Comparison of ENCODE assay signal across 1 cellular context in the genomic region with DNA sequence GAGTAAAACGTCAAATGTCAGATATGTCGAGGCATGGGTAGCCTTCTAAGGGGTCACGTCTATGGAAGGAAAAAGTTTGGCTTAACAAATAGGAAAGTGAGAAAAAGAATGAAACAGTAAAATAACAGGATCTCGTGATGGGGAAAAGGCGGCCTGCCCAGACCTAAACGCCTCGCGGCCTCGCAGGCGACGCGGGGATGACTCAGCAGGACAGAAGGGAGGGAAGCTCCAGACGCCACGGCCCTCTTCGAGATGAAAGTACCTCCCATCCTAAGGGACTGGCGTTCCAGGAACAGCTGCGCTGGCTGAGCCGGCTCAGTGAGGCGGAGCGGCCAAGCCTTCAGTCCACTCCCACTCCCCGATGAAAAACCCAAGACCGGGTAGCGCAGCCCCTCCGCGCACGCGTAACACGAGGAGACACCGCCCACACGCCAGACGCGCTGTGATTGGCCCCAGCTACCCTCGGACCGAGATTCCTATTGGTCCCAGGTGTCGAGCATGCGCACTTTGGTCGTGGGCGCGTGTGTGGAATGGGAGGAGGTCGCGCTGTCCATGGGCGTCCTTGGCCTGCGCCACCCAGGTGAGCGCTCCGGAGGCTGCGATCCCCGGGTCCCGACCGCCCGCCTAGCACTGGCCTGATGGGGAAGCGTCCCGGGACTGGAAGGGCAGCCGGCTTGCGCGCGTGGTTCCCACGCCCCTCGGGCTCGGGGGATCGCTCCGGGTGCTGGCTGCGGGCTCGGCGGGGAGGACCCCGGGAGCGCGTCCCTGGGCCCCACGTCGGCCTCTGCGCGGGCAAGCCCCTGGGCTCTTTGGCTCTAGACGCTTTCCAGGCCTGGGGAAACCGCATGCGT.
TF ChIP-seq lines count a peak whose summit lies in the region.

No MANE protein-coding gene starts in this region.

TF ChIP-seq in HepG2, 621 proteins besides CTCF, POLR2A, EP300 and RAD21 (continued from another document and continues in another):
- TF ChIP-seq, protein P1, sequence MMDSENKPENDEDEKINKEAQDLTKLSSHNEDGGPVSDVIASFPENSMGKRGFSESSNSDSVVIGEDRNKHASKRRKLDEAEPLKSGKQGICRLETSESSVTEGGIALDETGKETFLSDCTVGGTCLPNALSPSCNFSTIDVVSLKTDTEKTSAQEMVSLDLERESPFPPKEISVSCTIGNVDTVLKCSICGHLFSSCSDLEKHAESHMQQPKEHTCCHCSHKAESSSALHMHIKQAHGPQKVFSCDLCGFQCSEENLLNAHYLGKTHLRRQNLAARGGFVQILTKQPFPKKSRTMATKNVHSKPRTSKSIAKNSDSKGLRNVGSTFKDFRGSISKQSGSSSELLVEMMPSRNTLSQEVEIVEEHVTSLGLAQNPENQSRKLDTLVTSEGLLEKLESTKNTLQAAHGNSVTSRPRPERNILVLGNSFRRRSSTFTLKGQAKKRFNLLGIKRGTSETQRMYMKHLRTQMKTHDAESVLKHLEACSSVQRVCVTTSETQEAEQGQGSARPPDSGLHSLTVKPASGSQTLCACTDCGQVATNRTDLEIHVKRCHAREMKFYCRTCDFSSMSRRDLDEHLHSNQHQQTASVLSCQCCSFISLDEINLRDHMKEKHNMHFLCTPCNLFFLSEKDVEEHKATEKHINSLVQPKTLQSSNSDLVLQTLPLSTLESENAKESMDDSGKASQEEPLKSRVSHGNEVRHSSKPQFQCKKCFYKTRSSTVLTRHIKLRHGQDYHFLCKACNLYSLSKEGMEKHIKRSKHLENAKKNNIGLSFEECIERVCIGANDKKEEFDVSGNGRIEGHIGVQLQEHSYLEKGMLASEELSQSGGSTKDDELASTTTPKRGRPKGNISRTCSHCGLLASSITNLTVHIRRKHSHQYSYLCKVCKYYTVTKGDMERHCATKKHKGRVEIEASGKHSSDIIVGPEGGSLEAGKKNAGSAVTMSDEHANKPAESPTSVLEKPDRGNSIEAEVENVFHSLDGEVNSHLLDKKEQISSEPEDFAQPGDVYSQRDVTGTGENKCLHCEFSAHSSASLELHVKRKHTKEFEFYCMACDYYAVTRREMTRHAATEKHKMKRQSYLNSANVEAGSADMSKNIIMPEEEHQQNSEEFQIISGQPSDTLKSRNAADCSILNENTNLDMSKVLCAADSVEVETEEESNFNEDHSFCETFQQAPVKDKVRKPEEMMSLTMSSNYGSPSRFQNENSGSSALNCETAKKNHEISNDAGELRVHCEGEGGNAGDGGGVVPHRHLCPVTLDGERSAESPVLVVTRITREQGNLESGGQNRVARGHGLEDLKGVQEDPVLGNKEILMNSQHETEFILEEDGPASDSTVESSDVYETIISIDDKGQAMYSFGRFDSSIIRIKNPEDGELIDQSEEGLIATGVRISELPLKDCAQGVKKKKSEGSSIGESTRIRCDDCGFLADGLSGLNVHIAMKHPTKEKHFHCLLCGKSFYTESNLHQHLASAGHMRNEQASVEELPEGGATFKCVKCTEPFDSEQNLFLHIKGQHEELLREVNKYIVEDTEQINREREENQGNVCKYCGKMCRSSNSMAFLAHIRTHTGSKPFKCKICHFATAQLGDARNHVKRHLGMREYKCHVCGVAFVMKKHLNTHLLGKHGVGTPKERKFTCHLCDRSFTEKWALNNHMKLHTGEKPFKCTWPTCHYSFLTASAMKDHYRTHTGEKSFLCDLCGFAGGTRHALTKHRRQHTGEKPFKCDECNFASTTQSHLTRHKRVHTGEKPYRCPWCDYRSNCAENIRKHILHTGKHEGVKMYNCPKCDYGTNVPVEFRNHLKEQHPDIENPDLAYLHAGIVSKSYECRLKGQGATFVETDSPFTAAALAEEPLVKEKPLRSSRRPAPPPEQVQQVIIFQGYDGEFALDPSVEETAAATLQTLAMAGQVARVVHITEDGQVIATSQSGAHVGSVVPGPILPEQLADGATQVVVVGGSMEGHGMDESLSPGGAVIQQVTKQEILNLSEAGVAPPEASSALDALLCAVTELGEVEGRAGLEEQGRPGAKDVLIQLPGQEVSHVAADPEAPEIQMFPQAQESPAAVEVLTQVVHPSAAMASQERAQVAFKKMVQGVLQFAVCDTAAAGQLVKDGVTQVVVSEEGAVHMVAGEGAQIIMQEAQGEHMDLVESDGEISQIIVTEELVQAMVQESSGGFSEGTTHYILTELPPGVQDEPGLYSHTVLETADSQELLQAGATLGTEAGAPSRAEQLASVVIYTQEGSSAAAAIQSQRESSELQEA (CRISPR knock-in tag; IDR thresholded peaks at IDR 0.05; ENCODE audit: not compliant biosample characterization): no peak
- no peak for TF ChIP-seq NFATC3 (CRISPR knock-in tag; IDR thresholded peaks at IDR 0.05)
- TF ChIP-seq, protein P2, sequence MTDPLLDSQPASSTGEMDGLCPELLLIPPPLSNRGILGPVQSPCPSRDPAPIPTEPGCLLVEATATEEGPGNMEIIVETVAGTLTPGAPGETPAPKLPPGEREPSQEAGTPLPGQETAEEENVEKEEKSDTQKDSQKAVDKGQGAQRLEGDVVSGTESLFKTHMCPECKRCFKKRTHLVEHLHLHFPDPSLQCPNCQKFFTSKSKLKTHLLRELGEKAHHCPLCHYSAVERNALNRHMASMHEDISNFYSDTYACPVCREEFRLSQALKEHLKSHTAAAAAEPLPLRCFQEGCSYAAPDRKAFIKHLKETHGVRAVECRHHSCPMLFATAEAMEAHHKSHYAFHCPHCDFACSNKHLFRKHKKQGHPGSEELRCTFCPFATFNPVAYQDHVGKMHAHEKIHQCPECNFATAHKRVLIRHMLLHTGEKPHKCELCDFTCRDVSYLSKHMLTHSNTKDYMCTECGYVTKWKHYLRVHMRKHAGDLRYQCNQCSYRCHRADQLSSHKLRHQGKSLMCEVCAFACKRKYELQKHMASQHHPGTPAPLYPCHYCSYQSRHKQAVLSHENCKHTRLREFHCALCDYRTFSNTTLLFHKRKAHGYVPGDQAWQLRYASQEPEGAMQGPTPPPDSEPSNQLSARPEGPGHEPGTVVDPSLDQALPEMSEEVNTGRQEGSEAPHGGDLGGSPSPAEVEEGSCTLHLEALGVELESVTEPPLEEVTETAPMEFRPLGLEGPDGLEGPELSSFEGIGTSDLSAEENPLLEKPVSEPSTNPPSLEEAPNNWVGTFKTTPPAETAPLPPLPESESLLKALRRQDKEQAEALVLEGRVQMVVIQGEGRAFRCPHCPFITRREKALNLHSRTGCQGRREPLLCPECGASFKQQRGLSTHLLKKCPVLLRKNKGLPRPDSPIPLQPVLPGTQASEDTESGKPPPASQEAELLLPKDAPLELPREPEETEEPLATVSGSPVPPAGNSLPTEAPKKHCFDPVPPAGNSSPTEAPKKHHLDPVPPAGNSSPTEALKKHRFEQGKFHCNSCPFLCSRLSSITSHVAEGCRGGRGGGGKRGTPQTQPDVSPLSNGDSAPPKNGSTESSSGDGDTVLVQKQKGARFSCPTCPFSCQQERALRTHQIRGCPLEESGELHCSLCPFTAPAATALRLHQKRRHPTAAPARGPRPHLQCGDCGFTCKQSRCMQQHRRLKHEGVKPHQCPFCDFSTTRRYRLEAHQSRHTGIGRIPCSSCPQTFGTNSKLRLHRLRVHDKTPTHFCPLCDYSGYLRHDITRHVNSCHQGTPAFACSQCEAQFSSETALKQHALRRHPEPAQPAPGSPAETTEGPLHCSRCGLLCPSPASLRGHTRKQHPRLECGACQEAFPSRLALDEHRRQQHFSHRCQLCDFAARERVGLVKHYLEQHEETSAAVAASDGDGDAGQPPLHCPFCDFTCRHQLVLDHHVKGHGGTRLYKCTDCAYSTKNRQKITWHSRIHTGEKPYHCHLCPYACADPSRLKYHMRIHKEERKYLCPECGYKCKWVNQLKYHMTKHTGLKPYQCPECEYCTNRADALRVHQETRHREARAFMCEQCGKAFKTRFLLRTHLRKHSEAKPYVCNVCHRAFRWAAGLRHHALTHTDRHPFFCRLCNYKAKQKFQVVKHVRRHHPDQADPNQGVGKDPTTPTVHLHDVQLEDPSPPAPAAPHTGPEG (CRISPR knock-in tag; IDR thresholded peaks at IDR 0.05): 0 out of 2 replicates have a peak, but pooled peaks have one; percentile 20
- TF ChIP-seq SNAPC5 (CRISPR knock-in tag; IDR thresholded peaks at IDR 0.05; ENCODE audit: borderline replicate concordance): no peak
- TF ChIP-seq ZFY (CRISPR knock-in tag; IDR thresholded peaks at IDR 0.05): peak; percentile 84
- no peak; the same call in 1 of the 2 replicates for TF ChIP-seq ZNF343 (CRISPR knock-in tag; IDR thresholded peaks at IDR 0.05)
- peak; percentile 51; the same call in 1 of the 2 replicates for TF ChIP-seq JUND (CRISPR knock-in tag; IDR thresholded peaks at IDR 0.05)
- no peak for TF ChIP-seq ZEB1 (IDR thresholded peaks at IDR 0.05; ENCODE audit: insufficient replicate concordance, low read depth)
- TF ChIP-seq, protein P3, sequence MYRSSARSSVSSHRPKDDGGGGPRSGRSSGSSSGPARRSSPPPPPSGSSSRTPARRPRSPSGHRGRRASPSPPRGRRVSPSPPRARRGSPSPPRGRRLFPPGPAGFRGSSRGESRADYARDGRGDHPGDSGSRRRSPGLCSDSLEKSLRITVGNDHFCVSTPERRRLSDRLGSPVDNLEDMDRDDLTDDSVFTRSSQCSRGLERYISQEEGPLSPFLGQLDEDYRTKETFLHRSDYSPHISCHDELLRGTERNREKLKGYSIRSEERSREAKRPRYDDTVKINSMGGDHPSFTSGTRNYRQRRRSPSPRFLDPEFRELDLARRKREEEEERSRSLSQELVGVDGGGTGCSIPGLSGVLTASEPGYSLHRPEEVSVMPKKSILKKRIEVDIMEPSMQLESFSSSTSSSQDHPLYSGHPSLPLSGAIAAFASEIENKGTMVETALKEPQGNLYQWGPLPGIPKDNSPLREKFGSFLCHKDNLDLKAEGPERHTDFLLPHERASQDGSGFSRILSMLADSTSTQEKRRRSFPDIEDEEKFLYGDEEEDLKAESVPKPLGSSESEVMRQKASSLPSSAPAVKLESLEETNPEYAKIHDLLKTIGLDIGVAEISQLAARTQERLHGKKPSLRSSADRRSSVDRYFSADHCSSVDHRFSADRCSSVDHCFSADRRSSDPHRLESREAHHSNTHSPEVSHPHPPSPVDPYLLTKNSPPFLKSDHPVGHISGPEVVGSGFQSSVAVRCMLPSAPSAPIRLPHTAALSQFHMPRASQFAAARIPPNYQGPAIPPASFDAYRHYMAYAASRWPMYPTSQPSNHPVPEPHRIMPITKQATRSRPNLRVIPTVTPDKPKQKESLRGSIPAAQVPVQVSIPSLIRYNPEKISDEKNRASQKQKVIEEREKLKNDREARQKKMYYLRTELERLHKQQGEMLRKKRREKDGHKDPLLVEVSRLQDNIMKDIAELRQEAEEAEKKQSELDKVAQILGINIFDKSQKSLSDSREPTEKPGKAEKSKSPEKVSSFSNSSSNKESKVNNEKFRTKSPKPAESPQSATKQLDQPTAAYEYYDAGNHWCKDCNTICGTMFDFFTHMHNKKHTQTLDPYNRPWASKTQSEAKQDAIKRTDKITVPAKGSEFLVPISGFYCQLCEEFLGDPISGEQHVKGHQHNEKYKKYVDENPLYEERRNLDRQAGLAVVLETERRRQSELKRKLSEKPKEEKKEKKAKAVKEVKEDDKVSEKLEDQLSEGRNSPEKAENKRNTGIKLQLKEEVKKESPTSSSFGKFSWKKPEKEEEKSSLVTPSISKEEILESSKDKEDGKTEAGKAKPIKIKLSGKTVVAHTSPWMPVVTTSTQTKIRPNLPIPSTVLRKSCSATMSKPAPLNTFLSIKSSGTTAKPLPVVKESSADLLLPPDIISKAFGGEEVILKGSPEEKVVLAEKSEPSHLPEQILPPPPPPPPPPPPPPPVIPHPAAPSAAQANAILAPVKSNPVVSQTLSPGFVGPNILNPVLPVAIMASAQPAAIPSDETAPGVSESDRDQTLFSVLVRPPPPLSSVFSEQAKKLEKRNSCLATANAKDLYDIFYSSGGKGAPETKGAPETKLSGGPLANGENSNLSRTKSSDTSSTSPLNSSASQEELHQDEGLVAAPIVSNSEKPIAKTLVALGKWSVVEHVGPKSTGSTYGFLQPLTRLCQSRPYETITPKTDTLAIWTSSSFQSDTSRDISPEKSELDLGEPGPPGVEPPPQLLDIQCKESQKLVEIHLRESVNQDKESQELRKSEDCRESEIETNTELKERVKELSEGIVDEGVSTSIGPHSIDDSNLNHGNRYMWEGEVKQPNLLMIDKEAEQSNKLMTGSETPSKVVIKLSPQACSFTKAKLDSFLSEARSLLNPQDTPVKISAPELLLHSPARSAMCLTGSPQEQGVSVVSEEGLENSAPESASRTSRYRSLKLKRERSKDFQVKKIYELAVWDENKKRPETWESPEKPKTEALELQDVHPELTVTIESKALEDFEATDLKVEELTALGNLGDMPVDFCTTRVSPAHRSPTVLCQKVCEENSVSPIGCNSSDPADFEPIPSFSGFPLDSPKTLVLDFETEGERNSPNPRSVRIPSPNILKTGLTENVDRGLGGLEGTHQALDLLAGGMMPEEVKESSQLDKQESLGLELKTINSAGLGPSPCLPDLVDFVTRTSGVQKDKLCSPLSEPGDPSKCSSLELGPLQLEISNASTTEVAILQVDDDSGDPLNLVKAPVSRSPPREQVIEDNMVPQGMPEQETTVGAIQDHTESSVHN (CRISPR knock-in tag; IDR thresholded peaks at IDR 0.05): no peak
- no peak for TF ChIP-seq E2F5 (CRISPR knock-in tag; conservative IDR thresholded peaks at IDR 0.05)
- no peak for TF ChIP-seq FOXA3 (CRISPR knock-in tag; IDR thresholded peaks at IDR 0.05)
- TF ChIP-seq NFKB2 (CRISPR knock-in tag; IDR thresholded peaks at IDR 0.05; ENCODE audit: borderline replicate concordance): no peak
- peak; percentile 80 for TF ChIP-seq SP2 (CRISPR knock-in tag; IDR thresholded peaks at IDR 0.05)
- TF ChIP-seq CREB1 (IDR thresholded peaks at IDR 0.05): peak; percentile 18; the same call in 1 of the 2 replicates
- TF ChIP-seq CREB1 (CRISPR knock-in tag; IDR thresholded peaks at IDR 0.05): no peak
- peak; percentile 16; the same call in 1 of the 2 replicates for TF ChIP-seq ARID5B (CRISPR knock-in tag; IDR thresholded peaks at IDR 0.05)
